8 cellular contexts compared by ENCODE assay signal in the genomic region with DNA sequence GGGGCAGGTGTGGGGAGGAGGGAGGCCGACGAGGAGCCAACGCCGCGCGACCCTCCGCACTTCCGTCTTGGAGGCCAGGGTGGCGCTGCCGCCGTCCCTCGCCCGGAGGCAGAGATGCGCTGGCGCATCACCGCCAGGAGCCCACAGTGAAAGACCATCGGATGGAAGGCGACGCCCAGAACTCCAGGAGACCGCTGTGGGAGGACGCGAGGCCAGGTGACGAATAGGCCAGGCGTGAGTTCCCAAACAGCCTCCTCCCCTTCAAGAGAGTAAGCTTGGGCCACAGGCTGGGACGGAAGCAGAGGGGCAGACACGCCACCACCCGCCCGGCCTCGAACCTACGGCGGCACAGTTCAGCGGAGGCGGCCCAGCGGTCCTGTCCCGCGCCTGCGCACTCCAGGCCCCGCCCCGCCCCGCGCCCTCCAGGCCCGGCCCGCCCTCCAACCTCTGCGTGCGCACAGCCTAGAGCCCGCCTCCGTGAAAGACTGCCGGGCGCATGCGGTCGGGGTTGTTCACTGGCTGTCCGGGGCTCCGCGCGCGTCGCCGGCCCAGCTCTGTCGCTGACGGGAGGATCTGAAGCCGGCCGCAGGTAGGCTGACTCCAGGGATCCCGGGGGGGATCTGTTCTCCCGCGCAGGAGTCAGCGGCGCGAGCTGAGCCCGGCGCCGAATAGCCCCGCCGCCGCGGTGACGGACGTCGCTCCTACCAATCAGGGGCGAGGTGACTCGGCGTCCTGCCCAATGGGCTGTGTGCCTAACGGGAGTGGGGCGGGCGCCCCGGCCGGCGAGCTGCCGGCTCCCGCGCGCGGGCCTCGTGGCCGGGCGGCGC. TPM values are rescaled to one million over a fixed set of nuclear protein-coding genes. Genes with fewer than 3 reads are reported as not detected.
DNase-seq lines count a peak whose midpoint lies in the region; ATAC-seq and TF ChIP-seq lines count a peak whose summit lies in the region.

A gene with protein sequence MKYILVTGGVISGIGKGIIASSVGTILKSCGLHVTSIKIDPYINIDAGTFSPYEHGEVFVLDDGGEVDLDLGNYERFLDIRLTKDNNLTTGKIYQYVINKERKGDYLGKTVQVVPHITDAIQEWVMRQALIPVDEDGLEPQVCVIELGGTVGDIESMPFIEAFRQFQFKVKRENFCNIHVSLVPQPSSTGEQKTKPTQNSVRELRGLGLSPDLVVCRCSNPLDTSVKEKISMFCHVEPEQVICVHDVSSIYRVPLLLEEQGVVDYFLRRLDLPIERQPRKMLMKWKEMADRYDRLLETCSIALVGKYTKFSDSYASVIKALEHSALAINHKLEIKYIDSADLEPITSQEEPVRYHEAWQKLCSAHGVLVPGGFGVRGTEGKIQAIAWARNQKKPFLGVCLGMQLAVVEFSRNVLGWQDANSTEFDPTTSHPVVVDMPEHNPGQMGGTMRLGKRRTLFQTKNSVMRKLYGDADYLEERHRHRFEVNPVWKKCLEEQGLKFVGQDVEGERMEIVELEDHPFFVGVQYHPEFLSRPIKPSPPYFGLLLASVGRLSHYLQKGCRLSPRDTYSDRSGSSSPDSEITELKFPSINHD (plus strand): TSS at position 456 of the 827 bp plus-strand sequence. CDS start 3,595 bp downstream, outside the sequence.

- H3K27ac ChIP-seq in coronary artery, result peak within 1 kb of the TSS; percentile 95 to 98

- peak within 1 kb of the TSS; percentile 82 for H3K4me3 Mint-ChIP-seq in activated CD4-positive, alpha-beta T cell treated with anti-CD3 and anti-CD28 coated beads, Interleukin-2, amount 10 ng/mL, durations not matched to agents 7 days and 5 days

- TF ChIP-seq CTCF in coronary artery (IDR thresholded peaks at IDR 0.05), result no peak

- CTCF ChIA-PET in activated CD4-positive, alpha-beta T cell treated with anti-CD3 and anti-CD28 coated beads, Interleukin-2, amount 10 ng/mL, durations not matched to agents 7 days and 5 days (lab: Charles Lee), result interaction anchor here (0.7 to 1.7 kb wide), 7 partner anchors 12 to 48 kb away, joined by 3 to 6 read pairs (median 4); no protein-coding TSS in a partner anchor

- no peaks in the 10 kb centered on the region for H3K27me3 Mint-ChIP-seq in activated CD4-positive, alpha-beta T cell treated with anti-CD3 and anti-CD28 coated beads, Interleukin-2, amount 10 ng/mL, durations not matched to agents 7 days and 5 days

- peaks cover 27% of the 10 kb centered on the region for H3K36me3 Mint-ChIP-seq in activated CD4-positive, alpha-beta T cell treated with anti-CD3 and anti-CD28 coated beads, Interleukin-2, amount 10 ng/mL, durations not matched to agents 7 days and 5 days (ENCODE audit: low read depth)

- H3K9me3 Mint-ChIP-seq in activated CD4-positive, alpha-beta T cell treated with anti-CD3 and anti-CD28 coated beads, Interleukin-2, amount 10 ng/mL, durations not matched to agents 7 days and 5 days, result no peaks in the 10 kb centered on the region

- ATAC-seq in GM19372 (IDR thresholded peaks at IDR 0.05; ENCODE audit: low read depth, unreplicated experiment) (peak; percentile 89), HG03521 (IDR thresholded peaks at IDR 0.05; ENCODE audit: unreplicated experiment) (peak; percentile 89)

- DNase-seq in CD1c-positive myeloid dendritic cell (ENCODE audit: extremely low spot score) (peak; percentile 96), NCI-H69 (lab: John Stamatoyannopoulos, UW) (peak; percentile 95), coronary artery (ENCODE audit: low spot score) (peak; percentile 96), left kidney (ENCODE audit: low read depth, low spot score) (peak; percentile 98)
- peak; percentile 95 for DNase-seq in activated CD4-positive, alpha-beta T cell treated with anti-CD3 and anti-CD28 coated beads, Interleukin-2, amount 10 ng/mL, durations not matched to agents 7 days and 5 days
- DNase-seq in stimulated activated CD4-positive, alpha-beta T cell treated with anti-CD3 and anti-CD28 coated beads, Interleukin-2, amount 100 ng/mL, for 24 hours, result peak; percentile 96 to 97

- H3K4me3 ChIP-seq in coronary artery, result peak within 1 kb of the TSS; percentile 88

- H3K4me1 Mint-ChIP-seq in activated CD4-positive, alpha-beta T cell treated with anti-CD3 and anti-CD28 coated beads, Interleukin-2, amount 10 ng/mL, durations not matched to agents 7 days and 5 days, result peaks cover 47% of the 10 kb centered on the region

- H3K27ac Mint-ChIP-seq in activated CD4-positive, alpha-beta T cell treated with anti-CD3 and anti-CD28 coated beads, Interleukin-2, amount 10 ng/mL, durations not matched to agents 7 days and 5 days, result peak within 1 kb of the TSS; percentile 92

- POLR2A ChIA-PET in activated CD4-positive, alpha-beta T cell treated with anti-CD3 and anti-CD28 coated beads, Interleukin-2, amount 10 ng/mL, durations not matched to agents 7 days and 5 days (lab: Charles Lee), result interaction anchor here (0.6 to 1.0 kb wide), 3 partner anchors 135 to 1707 kb away, joined by 3 read pairs; no protein-coding TSS in a partner anchor

RNA-seq across cellular contexts. Expression of the gene that starts here (rescaled TPM):
- total RNA-seq in activated CD4-positive, alpha-beta T cell treated with anti-CD3 and anti-CD28 coated beads, Interleukin-2, amount 10 ng/mL, durations not matched to agents 7 days and 5 days, result 10 to 100 TPM; 54.6 to 55.6 TPM

Comparison
In these comparisons a context has a peak if more than half of its experiments do, and no peak if none do; other contexts are left out.
1. Peak in every context shown above with its lines: DNase-seq, ATAC-seq, H3K4me3 ChIP-seq and H3K27ac ChIP-seq.